ENCODE assay signal across 16 cellular contexts in genomic region chr3:47478022-47478421, GRCh38.
"Had no signal": no experiment of that assay in that cellular context is flagged by ENCODE, and none has a peak within 500 bp of the region (broad histone marks: within the 10 kb centered on the region; RNA-seq: fewer than 3 reads in every experiment).

No MANE protein-coding gene starts in this region.

- H3K4me3 Mint-ChIP-seq: activated B cell treated with CpG ODN at 0.5 μM for 24 hours; activated CD4-positive, alpha-beta memory T cell treated with anti-CD3 and anti-CD28 coated beads for 36 hours; natural killer cell; stimulated activated naive B cell treated with anti-CD40 and anti-IgM and Interleukin-4, amounts not matched to agents 10 μg/mL and 1 μg/mL and 100 μg/mL, for 72 hours had no signal

- H3K9me3 ChIP-seq: esophagus squamous epithelium, spleen had no signal

- H3K4me3 ChIP-seq: esophagus squamous epithelium, spleen had no signal

- DNase-seq: activated B cell treated with CpG ODN at 0.5 μM for 24 hours; activated CD4-positive, alpha-beta memory T cell treated with anti-CD3 and anti-CD28 coated beads for 36 hours; activated CD4-positive, alpha-beta T cell treated with anti-CD3 and anti-CD28 coated beads for 4 hours; activated naive CD4-positive, alpha-beta T cell treated with Interleukin-2 at 50 U/mL for 16 hours; activated T-cell treated with anti-CD3 and anti-CD28 coated beads for 4 hours; dermis blood vessel endothelial cell; effector memory CD4-positive, alpha-beta T cell; esophagus squamous epithelium; left cardiac atrium; mesendoderm; natural killer cell; nucleus accumbens; retina; spleen; stimulated activated naive B cell treated with anti-CD40 and anti-IgM and Interleukin-4, amounts not matched to agents 10 μg/mL and 1 μg/mL and 100 μg/mL, for 72 hours; SW 1271 had no signal

- H3K27me3 ChIP-seq: esophagus squamous epithelium, spleen had no signal

- ATAC-seq: left cardiac atrium; natural killer cell; stimulated activated naive B cell treated with anti-CD40 and anti-IgM and Interleukin-4, amounts not matched to agents 10 μg/mL and 1 μg/mL and 100 μg/mL, for 72 hours had no signal

- H3K27me3 Mint-ChIP-seq: activated B cell treated with CpG ODN at 0.5 μM for 24 hours; activated CD4-positive, alpha-beta memory T cell treated with anti-CD3 and anti-CD28 coated beads for 36 hours; stimulated activated naive B cell treated with anti-CD40 and anti-IgM and Interleukin-4, amounts not matched to agents 10 μg/mL and 1 μg/mL and 100 μg/mL, for 72 hours had no signal

- H3K27ac ChIP-seq: esophagus squamous epithelium, spleen had no signal

- H3K36me3 ChIP-seq: esophagus squamous epithelium, spleen had no signal

- H3K27ac Mint-ChIP-seq: activated B cell treated with CpG ODN at 0.5 μM for 24 hours; activated CD4-positive, alpha-beta memory T cell treated with anti-CD3 and anti-CD28 coated beads for 36 hours; natural killer cell; stimulated activated naive B cell treated with anti-CD40 and anti-IgM and Interleukin-4, amounts not matched to agents 10 μg/mL and 1 μg/mL and 100 μg/mL, for 72 hours had no signal

- H3K36me3 Mint-ChIP-seq: activated CD4-positive, alpha-beta memory T cell treated with anti-CD3 and anti-CD28 coated beads for 36 hours; natural killer cell had no signal

- H3K9me3 Mint-ChIP-seq: activated B cell treated with CpG ODN at 0.5 μM for 24 hours; activated CD4-positive, alpha-beta memory T cell treated with anti-CD3 and anti-CD28 coated beads for 36 hours; natural killer cell; stimulated activated naive B cell treated with anti-CD40 and anti-IgM and Interleukin-4, amounts not matched to agents 10 μg/mL and 1 μg/mL and 100 μg/mL, for 72 hours had no signal
